In genomic region chr12:15059123-15059522, GRCh38 we compare ENCODE assay signal across 7 cellular contexts.
"Had no signal": no experiment of that assay in that cellular context is flagged by ENCODE, and none has a peak within 500 bp of the region (broad histone marks: within the 10 kb centered on the region; RNA-seq: fewer than 3 reads in every experiment).

No MANE protein-coding gene starts in this region.

- DNase-seq: GDM1, GF-D8 had no signal

- FAIRE-seq: G401.6, GM12878, GM12891, GM18507, GM19239 had no signal

- H3K4me3 ChIP-seq: GM12878 had no signal

- ATAC-seq: GM12878 had no signal
